16 cellular contexts compared by ENCODE assay signal in genomic region chr9:108562176-108562575, GRCh38.
"Had no signal": no experiment of that assay in that cellular context is flagged by ENCODE, and none has a peak within 500 bp of the region (broad histone marks: within the 10 kb centered on the region; RNA-seq: fewer than 3 reads in every experiment).

No MANE protein-coding gene starts in this region.

- H3K4me1 ChIP-seq: right atrium auricular region had no signal

- H3K36me3 Mint-ChIP-seq: activated naive CD8-positive, alpha-beta T cell treated with anti-CD3 and anti-CD28 coated beads, Interleukin-2, amount 10 ng/mL, durations not matched to agents 7 days and 5 days; immature natural killer cell; naive thymus-derived CD8-positive, alpha-beta T cell; stimulated activated effector memory CD8-positive, alpha-beta T cell treated with anti-CD3 and anti-CD28 coated beads, Interleukin-12 subunit alpha, Interleukin-12 subunit beta, amount 100 ng/mL, for 72 hours had no signal

- H3K4me3 Mint-ChIP-seq: activated CD8-positive, alpha-beta T cell treated with anti-CD3 and anti-CD28 coated beads for 36 hours; activated naive CD8-positive, alpha-beta T cell treated with anti-CD3 and anti-CD28 coated beads, Interleukin-2, amount 10 ng/mL, durations not matched to agents 7 days and 5 days; activated T-cell treated with anti-CD3 and anti-CD28 coated beads, Interleukin-2, amount 50 U/mL, for 72 hours; immature natural killer cell; naive thymus-derived CD8-positive, alpha-beta T cell; stimulated activated effector memory CD8-positive, alpha-beta T cell treated with anti-CD3 and anti-CD28 coated beads, Interleukin-12 subunit alpha, Interleukin-12 subunit beta, amount 100 ng/mL, for 72 hours had no signal

- H3K27ac ChIP-seq: right atrium auricular region, transverse colon, VCaP had no signal

- H3K9me3 ChIP-seq: mucosa of descending colon, right atrium auricular region, transverse colon had no signal

- H3K36me3 ChIP-seq: right atrium auricular region, transverse colon had no signal

- H3K27me3 Mint-ChIP-seq: activated CD8-positive, alpha-beta T cell treated with anti-CD3 and anti-CD28 coated beads for 36 hours; activated naive CD8-positive, alpha-beta T cell treated with anti-CD3 and anti-CD28 coated beads, Interleukin-2, amount 10 ng/mL, durations not matched to agents 7 days and 5 days had no signal

- H3K4me3 ChIP-seq: mucosa of descending colon, right atrium auricular region, transverse colon had no signal

- DNase-seq: activated CD8-positive, alpha-beta memory T cell treated with anti-CD3 and anti-CD28 coated beads, Interleukin-2, amount 50 U/mL, for 4 hours; activated CD8-positive, alpha-beta T cell treated with anti-CD3 and anti-CD28 coated beads for 36 hours; activated gamma-delta T cell treated with Interleukin-2 at 50 U/mL for 16 hours; activated naive CD8-positive, alpha-beta T cell treated with anti-CD3 and anti-CD28 coated beads, Interleukin-2, amount 10 ng/mL, durations not matched to agents 7 days and 5 days; activated T-cell treated with anti-CD3 and anti-CD28 coated beads, Interleukin-2, amount 50 U/mL, for 72 hours; aorta; immature natural killer cell; left colon; mucosa of descending colon; naive thymus-derived CD8-positive, alpha-beta T cell; nucleus accumbens; T-helper 9 cell; transverse colon had no signal

- H3K9me3 Mint-ChIP-seq: activated CD8-positive, alpha-beta T cell treated with anti-CD3 and anti-CD28 coated beads for 36 hours; activated naive CD8-positive, alpha-beta T cell treated with anti-CD3 and anti-CD28 coated beads, Interleukin-2, amount 10 ng/mL, durations not matched to agents 7 days and 5 days; activated T-cell treated with anti-CD3 and anti-CD28 coated beads, Interleukin-2, amount 50 U/mL, for 72 hours; immature natural killer cell had no signal

- H3K27me3 ChIP-seq: right atrium auricular region, transverse colon had no signal

- H3K4me1 Mint-ChIP-seq: activated naive CD8-positive, alpha-beta T cell treated with anti-CD3 and anti-CD28 coated beads, Interleukin-2, amount 10 ng/mL, durations not matched to agents 7 days and 5 days; immature natural killer cell; naive thymus-derived CD8-positive, alpha-beta T cell; stimulated activated effector memory CD8-positive, alpha-beta T cell treated with anti-CD3 and anti-CD28 coated beads, Interleukin-12 subunit alpha, Interleukin-12 subunit beta, amount 100 ng/mL, for 72 hours had no signal

- ATAC-seq: activated CD8-positive, alpha-beta T cell treated with anti-CD3 and anti-CD28 coated beads for 36 hours; activated T-cell treated with anti-CD3 and anti-CD28 coated beads, Interleukin-2, amount 50 U/mL, for 72 hours; left colon; mucosa of descending colon; naive thymus-derived CD8-positive, alpha-beta T cell; stimulated activated effector memory CD8-positive, alpha-beta T cell treated with anti-CD3 and anti-CD28 coated beads, Interleukin-12 subunit alpha, Interleukin-12 subunit beta, amount 100 ng/mL, for 72 hours had no signal

- H3K27ac Mint-ChIP-seq: activated CD8-positive, alpha-beta T cell treated with anti-CD3 and anti-CD28 coated beads for 36 hours; activated naive CD8-positive, alpha-beta T cell treated with anti-CD3 and anti-CD28 coated beads, Interleukin-2, amount 10 ng/mL, durations not matched to agents 7 days and 5 days; activated T-cell treated with anti-CD3 and anti-CD28 coated beads, Interleukin-2, amount 50 U/mL, for 72 hours; immature natural killer cell; naive thymus-derived CD8-positive, alpha-beta T cell; stimulated activated effector memory CD8-positive, alpha-beta T cell treated with anti-CD3 and anti-CD28 coated beads, Interleukin-12 subunit alpha, Interleukin-12 subunit beta, amount 100 ng/mL, for 72 hours had no signal
